1 cellular context compared by ENCODE assay signal in the genomic region with DNA sequence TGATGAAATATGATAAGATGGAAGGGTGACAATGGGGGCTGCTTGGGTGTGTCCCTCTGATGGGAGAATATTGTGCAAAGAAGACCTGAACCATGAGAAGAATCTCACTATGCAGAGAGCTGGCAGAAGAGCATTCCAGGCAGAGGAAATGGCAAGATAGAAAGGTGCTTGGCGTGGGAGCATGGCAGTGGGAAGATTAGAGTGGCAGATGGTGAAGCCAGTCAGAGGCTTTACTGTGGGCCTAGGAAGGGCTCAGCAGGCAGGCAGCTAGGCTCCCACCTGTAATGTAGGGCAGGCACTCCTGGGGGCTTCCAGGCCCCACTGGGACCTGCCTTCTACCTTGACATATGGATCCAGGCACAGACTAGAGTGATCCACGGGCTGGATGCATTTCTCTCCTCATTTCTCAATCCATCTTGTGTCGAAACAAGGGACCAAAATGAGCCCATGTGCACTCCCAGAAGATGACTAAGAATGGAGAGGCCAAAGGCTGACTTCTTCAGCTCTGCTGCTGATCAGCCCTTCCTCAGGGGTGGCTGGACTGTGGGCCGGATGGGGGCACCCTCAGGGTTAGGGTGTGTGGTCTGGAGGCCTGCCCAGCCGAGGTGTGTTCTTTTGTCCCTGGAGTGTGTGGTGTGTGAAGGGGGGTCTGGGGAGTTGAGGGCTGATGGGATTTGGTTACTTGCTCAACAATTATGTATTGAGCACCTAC.
TF ChIP-seq lines count a peak whose summit lies in the region.

No MANE protein-coding gene starts in this region.

TF ChIP-seq in HepG2, 621 proteins besides CTCF, POLR2A, EP300 and RAD21 (continued from another document):
- TF ChIP-seq ZNF318 (CRISPR knock-in tag; IDR thresholded peaks at IDR 0.05) (no peak), SMYD3 (CRISPR knock-in tag; IDR thresholded peaks at IDR 0.05) (no peak), NRL (CRISPR knock-in tag; IDR thresholded peaks at IDR 0.05; ENCODE audit: borderline replicate concordance) (no peak), ZNF570 (CRISPR knock-in tag; IDR thresholded peaks at IDR 0.05; ENCODE audit: borderline replicate concordance) (no peak), CHD2 (IDR thresholded peaks at IDR 0.05; ENCODE audit: low read depth, low read length) (no peak), TFAP4 (IDR thresholded peaks at IDR 0.05; ENCODE audit: borderline replicate concordance, low read depth) (no peak), NFE2L2 (IDR thresholded peaks at IDR 0.05; ENCODE audit: low read length) (no peak), ZNF34 (CRISPR knock-in tag; IDR thresholded peaks at IDR 0.05; ENCODE audit: borderline replicate concordance) (no peak), POGZ (CRISPR knock-in tag; IDR thresholded peaks at IDR 0.05) (no peak)
TF ChIP-seq in HepG2: peak in this region for 0.
